In the genomic region with DNA sequence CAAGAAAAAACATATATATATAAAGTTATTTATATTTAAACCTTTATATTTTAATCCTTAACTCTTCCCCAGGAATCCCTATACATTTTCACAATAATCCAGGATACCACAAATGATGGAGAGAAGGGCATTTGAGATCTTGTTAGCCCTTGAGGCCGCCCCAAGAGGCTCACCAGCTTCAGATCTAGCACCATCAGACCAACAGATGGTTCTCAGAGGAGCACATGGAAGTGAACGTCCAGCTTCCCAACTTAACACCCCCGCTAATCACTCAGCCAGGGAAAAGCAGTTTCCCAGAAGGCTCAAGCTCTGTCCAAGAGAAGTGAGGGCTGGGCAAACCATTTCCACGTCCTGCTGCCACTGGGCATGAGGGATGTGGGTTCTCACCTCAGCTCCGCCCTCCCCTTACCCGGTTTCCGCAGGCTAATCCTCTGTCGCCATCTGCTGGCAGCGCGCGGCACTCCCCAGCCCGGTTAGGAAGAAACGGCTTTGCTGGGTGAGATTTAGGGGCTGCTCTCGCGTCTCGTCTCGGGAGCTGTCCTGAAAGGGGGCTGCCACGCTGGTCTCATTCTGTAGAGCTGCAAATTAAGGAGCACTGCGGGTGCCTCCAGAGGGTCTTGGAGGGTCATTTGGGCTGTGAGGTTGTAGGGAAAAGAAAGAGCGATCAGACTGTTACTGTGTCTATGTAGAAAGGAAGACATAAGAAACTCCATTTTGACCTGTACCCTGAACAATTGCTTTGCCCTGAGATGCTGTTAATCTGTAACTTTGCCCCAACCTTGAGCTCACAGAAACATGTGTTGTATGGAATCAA, we compare ENCODE assay signal across 8 cellular contexts. TPM values are rescaled to one million over a fixed set of nuclear protein-coding genes. Genes with fewer than 3 reads are reported as not detected.
DNase-seq lines count a peak whose midpoint lies in the region; ATAC-seq, FAIRE-seq and TF ChIP-seq lines count a peak whose summit lies in the region.

No MANE protein-coding gene starts in this region.

- H3K27me3 ChIP-seq in left lung: no peaks in the 10 kb centered on the region

- no peaks in the 10 kb centered on the region for H3K27me3 Mint-ChIP-seq in central memory CD8-positive, alpha-beta T cell

- DNase-seq in A549 (ENCODE audit: low read depth in 1 of 2, low spot score in 1 of 2) (peak; percentile 73 to 77), NCI-H345 (lab: John Stamatoyannopoulos, UW) (peak; percentile 56), left lung (peak; percentile 84 to 95)
- peak; percentile 79 for DNase-seq in activated CD4-positive, alpha-beta T cell treated with anti-CD3 and anti-CD28 coated beads for 1 hour
- DNase-seq in central memory CD8-positive, alpha-beta T cell (ENCODE audit: low spot score in 2 of 2): peak; percentile 77 to 92
- peak; percentile 89 for DNase-seq in stimulated activated CD4-positive, alpha-beta T cell treated with anti-CD3 and anti-CD28 coated beads, Interleukin-4, amount 100 ng/mL, for 1 hour

- peak overlapping the region; percentile 25 for H3K4me3 Mint-ChIP-seq in central memory CD8-positive, alpha-beta T cell

- H3K36me3 Mint-ChIP-seq in central memory CD8-positive, alpha-beta T cell (ENCODE audit: insufficient read depth): peaks cover 24% of the 10 kb centered on the region

- peak overlapping the region; percentile 56 for H3K4me2 ChIP-seq in A549

- H3K9me3 ChIP-seq in A549 (peaks cover 19% of the 10 kb centered on the region), left lung (peaks cover 0 to 17% of the 10 kb centered on the region in 2 donors)

- H3K4me1 ChIP-seq in A549 (no peaks in the 10 kb centered on the region), left lung (peaks cover 0 to 7% of the 10 kb centered on the region in 2 donors)

- CTCF ChIA-PET in A549 (lab: Yijun Ruan, JAX): interaction anchor here (0.5 to 2.3 kb wide), 54 partner anchors 9 to 1786 kb away, joined by 3 to 25 read pairs (median 4); a partner anchor contains a TSS

- peak overlapping the region; percentile 17 for H3K27ac Mint-ChIP-seq in central memory CD8-positive, alpha-beta T cell (ENCODE audit: low read depth)

- intact Hi-C loops in left lung (cut with DNase I): loop anchor here in 1 of 2 donors (5.0 kb wide), 1 partner anchor 34 kb away; no protein-coding TSS in a partner anchor

- FAIRE-seq in A549 (lab: Jason Lieb, UNC): no peak

- peak; percentile 90 to 94 for TF ChIP-seq RAD21 in A549 (conservative IDR thresholded peaks at IDR 0.05 in 1 of 2, IDR thresholded peaks at IDR 0.05 in 1 of 2)

- TF ChIP-seq CTCF in A549 (IDR thresholded peaks at IDR 0.05): peak; percentile 87
- peak; percentile 94 to 96 for TF ChIP-seq CTCF in left lung (IDR thresholded peaks at IDR 0.05)

- H3K9me3 Mint-ChIP-seq in central memory CD8-positive, alpha-beta T cell: peaks cover 2% of the 10 kb centered on the region

- H3K4me3 ChIP-seq in A549: no peak overlapping the region
- no peak overlapping the region for H3K4me3 ChIP-seq in left lung

- no peak for TF ChIP-seq EP300 in A549 (IDR thresholded peaks at IDR 0.05)

- 24% methylated on average over 16 of the region's 20 CpGs for WGBS in A549 (ENCODE audit: missing lambda C conversion rate)

- 0 out of 6 replicates have a peak overlapping the region, but pooled peaks of 1 of the 2 experiments have one; percentile 37 for H3K27ac ChIP-seq in A549
- no peak overlapping the region for H3K27ac ChIP-seq in left lung

- POLR2A ChIA-PET in A549 (lab: Yijun Ruan, JAX): no interaction called here

- ATAC-seq in A549 (peak; percentile 100), GM18868 (IDR thresholded peaks at IDR 0.05; ENCODE audit: unreplicated experiment) (peak; percentile 98), HG03095 (IDR thresholded peaks at IDR 0.05; ENCODE audit: unreplicated experiment) (peak; percentile 91), left lung (peak; percentile 100)
- peak; percentile 99 for ATAC-seq in central memory CD8-positive, alpha-beta T cell (replicated peaks; ENCODE audit: extremely low read depth, poor library complexity, severe bottlenecking)

- peaks cover 0 to 44% of the 10 kb centered on the region in 2 donors for H3K36me3 ChIP-seq in left lung

- H3K4me1 Mint-ChIP-seq in central memory CD8-positive, alpha-beta T cell: peaks cover 12% of the 10 kb centered on the region

- no peak for TF ChIP-seq POLR2A in A549 (IDR thresholded peaks at IDR 0.05; ENCODE audit: low read length)

TF ChIP-seq in A549, 52 proteins besides CTCF, POLR2A, EP300 and RAD21:
- TF ChIP-seq KDM1A (IDR thresholded peaks at IDR 0.05; ENCODE audit: low read depth) (no peak), SMC3 (IDR thresholded peaks at IDR 0.05) (peak; percentile 60; the same call in 2 of the 3 replicates), EHF (CRISPR knock-in tag; IDR thresholded peaks at IDR 0.05) (no peak), RCOR1 (IDR thresholded peaks at IDR 0.05; ENCODE audit: low read depth, low read length) (no peak)
- TF ChIP-seq, protein P1, sequence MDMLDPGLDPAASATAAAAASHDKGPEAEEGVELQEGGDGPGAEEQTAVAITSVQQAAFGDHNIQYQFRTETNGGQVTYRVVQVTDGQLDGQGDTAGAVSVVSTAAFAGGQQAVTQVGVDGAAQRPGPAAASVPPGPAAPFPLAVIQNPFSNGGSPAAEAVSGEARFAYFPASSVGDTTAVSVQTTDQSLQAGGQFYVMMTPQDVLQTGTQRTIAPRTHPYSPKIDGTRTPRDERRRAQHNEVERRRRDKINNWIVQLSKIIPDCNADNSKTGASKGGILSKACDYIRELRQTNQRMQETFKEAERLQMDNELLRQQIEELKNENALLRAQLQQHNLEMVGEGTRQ (IDR thresholded peaks at IDR 0.05): no peak
- TF ChIP-seq, protein P2, sequence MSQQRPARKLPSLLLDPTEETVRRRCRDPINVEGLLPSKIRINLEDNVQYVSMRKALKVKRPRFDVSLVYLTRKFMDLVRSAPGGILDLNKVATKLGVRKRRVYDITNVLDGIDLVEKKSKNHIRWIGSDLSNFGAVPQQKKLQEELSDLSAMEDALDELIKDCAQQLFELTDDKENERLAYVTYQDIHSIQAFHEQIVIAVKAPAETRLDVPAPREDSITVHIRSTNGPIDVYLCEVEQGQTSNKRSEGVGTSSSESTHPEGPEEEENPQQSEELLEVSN (IDR thresholded peaks at IDR 0.05; ENCODE audit: borderline replicate concordance, low read depth): peak; percentile 34; the same call in 1 of the 2 replicates
- TF ChIP-seq, protein P3, sequence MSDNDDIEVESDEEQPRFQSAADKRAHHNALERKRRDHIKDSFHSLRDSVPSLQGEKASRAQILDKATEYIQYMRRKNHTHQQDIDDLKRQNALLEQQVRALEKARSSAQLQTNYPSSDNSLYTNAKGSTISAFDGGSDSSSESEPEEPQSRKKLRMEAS (IDR thresholded peaks at IDR 0.05): peak; percentile 19; the same call in 1 of the 2 replicates

RNA-seq across cellular contexts. Expression of a gene that starts 6.8 kb away (rescaled TPM):
- polyA plus RNA-seq in A549 (2011; rRNA removed) (21.8 TPM in 2 replicates), A549 (2017; fragmentation: RNase III; extraction: RNeasy Plus Mini Kit Qiagen cat#74134 plus additional on column Dnase treatment) (13.4 to 14.2 TPM (median 14.0 TPM) in 3 replicates)
- polyA plus RNA-seq in A549 (2012; cell fraction: cytosol; rRNA removed): 3.6 and 3.8 TPM in 2 replicates
- polyA plus RNA-seq in A549 (2012; cell fraction: nucleus; rRNA removed): 4.8 and 9.6 TPM in 2 replicates
- polyA minus RNA-seq in A549 (2011; rRNA and poly(A)+ RNA removed): 8.9 and 10.5 TPM in 2 replicates
- total RNA-seq in left lung: 10 to 100 TPM; 50.3 to 55.9 TPM

RNA-seq across cellular contexts. Expression of a gene that starts 28.8 kb away (rescaled TPM):
- 6.0 and 6.9 TPM in 2 replicates for polyA plus RNA-seq in A549 (2011; rRNA removed)
- 1.8 and 2.3 TPM in 2 replicates for polyA plus RNA-seq in A549 (2012; cell fraction: cytosol; rRNA removed)
- polyA plus RNA-seq in A549 (2012; cell fraction: nucleus; rRNA removed): 1.1 and 1.4 TPM in 2 replicates
- polyA plus RNA-seq in A549 (2017; fragmentation: RNase III; extraction: RNeasy Plus Mini Kit Qiagen cat#74134 plus additional on column Dnase treatment): 11.0 to 12.6 TPM (median 11.6 TPM) in 3 replicates
- polyA minus RNA-seq in A549 (2011; rRNA and poly(A)+ RNA removed): 2.6 and 3.9 TPM in 2 replicates
- total RNA-seq in left lung: 10 to 100 TPM; 11.4 to 15.0 TPM

RNA-seq across cellular contexts. Expression of a gene that starts 36.1 kb away (rescaled TPM):
- polyA plus RNA-seq in A549 (2011; rRNA removed) (0.97 and 2.2 TPM in 2 replicates), A549 (2017; fragmentation: RNase III; extraction: RNeasy Plus Mini Kit Qiagen cat#74134 plus additional on column Dnase treatment) (3.0 to 3.3 TPM (median 3.1 TPM) in 3 replicates)
- 1.1 and 1.9 TPM in 2 replicates for polyA plus RNA-seq in A549 (2012; cell fraction: cytosol; rRNA removed)
- 2.3 and 3.0 TPM in 2 replicates for polyA plus RNA-seq in A549 (2012; cell fraction: nucleus; rRNA removed)
- 4.6 and 5.8 TPM in 2 replicates for polyA minus RNA-seq in A549 (2011; rRNA and poly(A)+ RNA removed)
- 10 to 100 TPM; 33.2 to 43.4 TPM for total RNA-seq in left lung

RNA-seq across cellular contexts. Expression of a gene that starts 49.7 kb away (rescaled TPM):
- polyA plus RNA-seq in A549 (2011; rRNA removed) (not detected in 2 replicates), A549 (2017; fragmentation: RNase III; extraction: RNeasy Plus Mini Kit Qiagen cat#74134 plus additional on column Dnase treatment) (not detected in 3 replicates)
- not detected in 2 replicates for polyA plus RNA-seq in A549 (2012; cell fraction: cytosol; rRNA removed)
- polyA plus RNA-seq in A549 (2012; cell fraction: nucleus; rRNA removed): not detected in 2 replicates
- polyA minus RNA-seq in A549 (2011; rRNA and poly(A)+ RNA removed): not detected in 2 replicates
- not detected for total RNA-seq in left lung
